Comparison of ENCODE assay signal across 1 cellular context in genomic region chr6:111823831-111824607, GRCh38.
A peak's percentile ranks its signal among the peaks of the same experiment; 100 is the strongest.
TF ChIP-seq lines count a peak whose summit lies in the region.

No MANE protein-coding gene starts in this region.

TF ChIP-seq in K562, 482 proteins besides CTCF, POLR2A, EP300 and RAD21:
- TF ChIP-seq ZNF655 (CRISPR knock-in tag; IDR thresholded peaks at IDR 0.05) (no peak), JUND (IDR thresholded peaks at IDR 0.05; ENCODE audit: borderline replicate concordance, low read depth, low read length) (peak; percentile 67), JUND (tag; IDR thresholded peaks at IDR 0.05; ENCODE audit: borderline replicate concordance, low read depth, low read length) (peak; percentile 83; the same call in 2 of the 3 replicates), FOSL1 (tag; conservative IDR thresholded peaks at IDR 0.05) (peak; percentile 83), ATF3 (IDR thresholded peaks at IDR 0.05) (peak; percentile 34; the same call in 1 of the 2 replicates), ATF3 (CRISPR knock-in tag; conservative IDR thresholded peaks at IDR 0.05) (no peak), ERF (CRISPR knock-in tag; IDR thresholded peaks at IDR 0.05) (no peak)
